In genomic region chr4:98969813-98970212, GRCh38 we compare ENCODE assay signal across 3 cellular contexts.
TF ChIP-seq lines count a peak whose summit lies in the region.

No MANE protein-coding gene starts in this region.

TF ChIP-seq in HCT116, 20 proteins besides CTCF, POLR2A, EP300 and RAD21:
- TF ChIP-seq ZBTB33 (IDR thresholded peaks at IDR 0.05; ENCODE audit: extremely low read depth, insufficient replicate concordance, low read length): no peak
- no peak for TF ChIP-seq SIN3A (IDR thresholded peaks at IDR 0.05; ENCODE audit: low read depth)
- TF ChIP-seq YY1 (IDR thresholded peaks at IDR 0.05; ENCODE audit: extremely low read depth, insufficient replicate concordance, low read depth, low read length): no peak
- TF ChIP-seq FOSL1 (IDR thresholded peaks at IDR 0.05; ENCODE audit: low read depth): no peak
- no peak for TF ChIP-seq SRF (IDR thresholded peaks at IDR 0.05; ENCODE audit: low read depth)
- TF ChIP-seq ELF1 (IDR thresholded peaks at IDR 0.05; ENCODE audit: borderline replicate concordance, low read depth): no peak
- TF ChIP-seq ZFX (IDR thresholded peaks at IDR 0.05): no peak
- no peak for TF ChIP-seq CEBPB (IDR thresholded peaks at IDR 0.05; ENCODE audit: low read depth)
- no peak for TF ChIP-seq TCF7L2 (IDR thresholded peaks at IDR 0.05; ENCODE audit: borderline replicate concordance, extremely low read depth, insufficient read depth, insufficient read length)
- TF ChIP-seq ZNF274 (IDR thresholded peaks at IDR 0.05; ENCODE audit: low read depth, low read length): no peak
- TF ChIP-seq, protein P1, sequence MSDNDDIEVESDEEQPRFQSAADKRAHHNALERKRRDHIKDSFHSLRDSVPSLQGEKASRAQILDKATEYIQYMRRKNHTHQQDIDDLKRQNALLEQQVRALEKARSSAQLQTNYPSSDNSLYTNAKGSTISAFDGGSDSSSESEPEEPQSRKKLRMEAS (IDR thresholded peaks at IDR 0.05): no peak
- TF ChIP-seq EGR1 (IDR thresholded peaks at IDR 0.05; ENCODE audit: low read depth): no peak
- TF ChIP-seq, protein P2, sequence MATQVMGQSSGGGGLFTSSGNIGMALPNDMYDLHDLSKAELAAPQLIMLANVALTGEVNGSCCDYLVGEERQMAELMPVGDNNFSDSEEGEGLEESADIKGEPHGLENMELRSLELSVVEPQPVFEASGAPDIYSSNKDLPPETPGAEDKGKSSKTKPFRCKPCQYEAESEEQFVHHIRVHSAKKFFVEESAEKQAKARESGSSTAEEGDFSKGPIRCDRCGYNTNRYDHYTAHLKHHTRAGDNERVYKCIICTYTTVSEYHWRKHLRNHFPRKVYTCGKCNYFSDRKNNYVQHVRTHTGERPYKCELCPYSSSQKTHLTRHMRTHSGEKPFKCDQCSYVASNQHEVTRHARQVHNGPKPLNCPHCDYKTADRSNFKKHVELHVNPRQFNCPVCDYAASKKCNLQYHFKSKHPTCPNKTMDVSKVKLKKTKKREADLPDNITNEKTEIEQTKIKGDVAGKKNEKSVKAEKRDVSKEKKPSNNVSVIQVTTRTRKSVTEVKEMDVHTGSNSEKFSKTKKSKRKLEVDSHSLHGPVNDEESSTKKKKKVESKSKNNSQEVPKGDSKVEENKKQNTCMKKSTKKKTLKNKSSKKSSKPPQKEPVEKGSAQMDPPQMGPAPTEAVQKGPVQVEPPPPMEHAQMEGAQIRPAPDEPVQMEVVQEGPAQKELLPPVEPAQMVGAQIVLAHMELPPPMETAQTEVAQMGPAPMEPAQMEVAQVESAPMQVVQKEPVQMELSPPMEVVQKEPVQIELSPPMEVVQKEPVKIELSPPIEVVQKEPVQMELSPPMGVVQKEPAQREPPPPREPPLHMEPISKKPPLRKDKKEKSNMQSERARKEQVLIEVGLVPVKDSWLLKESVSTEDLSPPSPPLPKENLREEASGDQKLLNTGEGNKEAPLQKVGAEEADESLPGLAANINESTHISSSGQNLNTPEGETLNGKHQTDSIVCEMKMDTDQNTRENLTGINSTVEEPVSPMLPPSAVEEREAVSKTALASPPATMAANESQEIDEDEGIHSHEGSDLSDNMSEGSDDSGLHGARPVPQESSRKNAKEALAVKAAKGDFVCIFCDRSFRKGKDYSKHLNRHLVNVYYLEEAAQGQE (IDR thresholded peaks at IDR 0.05; ENCODE audit: low read depth): no peak
- TF ChIP-seq SP1 (IDR thresholded peaks at IDR 0.05; ENCODE audit: low read depth): no peak
- no peak for TF ChIP-seq EZH2 (IDR thresholded peaks at IDR 0.05)
- TF ChIP-seq CBX3 (IDR thresholded peaks at IDR 0.05; ENCODE audit: low read depth): no peak
- TF ChIP-seq JUND (IDR thresholded peaks at IDR 0.05): no peak
- TF ChIP-seq EZH2phosphoT487 (IDR thresholded peaks at IDR 0.05; ENCODE audit: borderline replicate concordance): no peak
- TF ChIP-seq POLR2AphosphoS5 (IDR thresholded peaks at IDR 0.05; ENCODE audit: low read depth, low read length): no peak

TF ChIP-seq in H1, 55 proteins besides CTCF, POLR2A, EP300 and RAD21 (continues in another document):
- no peak for TF ChIP-seq RNF2 (IDR thresholded peaks at IDR 0.05; ENCODE audit: borderline replicate concordance, low read depth, low read length, missing control alignments, poor library complexity, severe bottlenecking)
- no peak for TF ChIP-seq GABPA (IDR thresholded peaks at IDR 0.05; ENCODE audit: borderline replicate concordance, insufficient read depth, low read length)
- TF ChIP-seq E2F6 (IDR thresholded peaks at IDR 0.05): no peak
- no peak for TF ChIP-seq HDAC6 (IDR thresholded peaks at IDR 0.05; ENCODE audit: low read depth, low read length)
- TF ChIP-seq SIX5 (IDR thresholded peaks at IDR 0.05; ENCODE audit: low read depth, low read length): no peak
- TF ChIP-seq SP1 (IDR thresholded peaks at IDR 0.05; ENCODE audit: low read depth, low read length): no peak
- no peak for TF ChIP-seq TBP (IDR thresholded peaks at IDR 0.05; ENCODE audit: low read depth, low read length)
- TF ChIP-seq SIRT6 (IDR thresholded peaks at IDR 0.05; ENCODE audit: low read length): no peak
- no peak for TF ChIP-seq RBBP5 (IDR thresholded peaks at IDR 0.05; ENCODE audit: borderline replicate concordance, low read depth, low read length)
- TF ChIP-seq TEAD4 (IDR thresholded peaks at IDR 0.05; ENCODE audit: low read depth, low read length): no peak

TF ChIP-seq in GM12891, 5 proteins besides CTCF, POLR2A, EP300 and RAD21:
- TF ChIP-seq PAX5 (IDR thresholded peaks at IDR 0.05; ENCODE audit: insufficient read depth, low read length, severe bottlenecking) (no peak), TAF1 (IDR thresholded peaks at IDR 0.05; ENCODE audit: low read depth, low read length) (no peak)
